ENCODE assay signal across 10 cellular contexts in the genomic region with DNA sequence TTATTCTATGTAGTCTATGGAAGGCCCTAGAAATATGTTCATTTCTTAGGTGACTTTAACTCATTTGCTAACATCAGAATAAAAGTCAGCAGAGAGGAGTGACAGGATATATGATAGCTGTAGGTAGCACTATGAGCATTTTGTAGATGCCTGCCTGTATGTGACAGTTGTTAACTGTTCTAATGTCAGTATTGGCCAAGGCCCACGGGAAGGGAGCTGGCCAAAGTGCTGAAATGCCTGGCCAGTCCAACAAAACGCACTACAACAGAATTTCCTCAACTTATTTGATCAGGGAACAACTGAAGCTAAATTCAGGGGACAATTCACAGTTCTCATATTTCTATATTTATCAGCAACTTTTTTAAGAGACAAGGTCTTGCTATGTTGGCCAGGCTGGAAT. TPM values are rescaled to one million over a fixed set of nuclear protein-coding genes. Genes with fewer than 3 reads are reported as not detected.
DNase-seq lines count a peak whose midpoint lies in the region; ATAC-seq and TF ChIP-seq lines count a peak whose summit lies in the region.
"Had no signal": no experiment of that assay in that cellular context is flagged by ENCODE, and none has a peak within 500 bp of the region (broad histone marks: within the 10 kb centered on the region; RNA-seq: fewer than 3 reads in every experiment).

No MANE protein-coding gene starts in this region.

- H3K27ac Mint-ChIP-seq in activated CD4-positive, alpha-beta T cell treated with anti-CD3 and anti-CD28 coated beads, Interleukin-2, amount 10 ng/mL, durations not matched to agents 24 days and 14 days, result no peak overlapping the region

- H3K9me3 Mint-ChIP-seq in activated CD4-positive, alpha-beta T cell treated with anti-CD3 and anti-CD28 coated beads, Interleukin-2, amount 10 ng/mL, durations not matched to agents 24 days and 14 days, result no peaks in the 10 kb centered on the region

- no peak overlapping the region for H3K4me3 ChIP-seq in RWPE2 (ENCODE audit: severe bottlenecking)

- H3K4me1 Mint-ChIP-seq in activated CD4-positive, alpha-beta T cell treated with anti-CD3 and anti-CD28 coated beads, Interleukin-2, amount 10 ng/mL, durations not matched to agents 24 days and 14 days, result peaks cover 7% of the 10 kb centered on the region

- peaks cover 20% of the 10 kb centered on the region for H3K27me3 Mint-ChIP-seq in activated CD4-positive, alpha-beta T cell treated with anti-CD3 and anti-CD28 coated beads, Interleukin-2, amount 10 ng/mL, durations not matched to agents 24 days and 14 days

- H3K27ac ChIP-seq in RWPE2 (ENCODE audit: poor library complexity, severe bottlenecking), result no peak overlapping the region

- H3K4me3 Mint-ChIP-seq in activated CD4-positive, alpha-beta T cell treated with anti-CD3 and anti-CD28 coated beads, Interleukin-2, amount 10 ng/mL, durations not matched to agents 24 days and 14 days, result no peak overlapping the region

- H3K36me3 ChIP-seq in RWPE2 (ENCODE audit: low read depth), result no peaks in the 10 kb centered on the region

- peak; percentile 41; the same call in 1 of the 3 replicates for ATAC-seq in RWPE2 (ENCODE audit: low read depth)
- no peak for ATAC-seq in GM18511 (IDR thresholded peaks at IDR 0.05; ENCODE audit: unreplicated experiment)

- H3K9me3 ChIP-seq in RWPE2 (ENCODE audit: severe bottlenecking), result no peaks in the 10 kb centered on the region

- DNase-seq in activated CD4-positive, alpha-beta T cell treated with anti-CD3 and anti-CD28 coated beads, Interleukin-2, amount 10 ng/mL, durations not matched to agents 24 days and 14 days, result peak; percentile 75
- DNase-seq in activated CD4-positive, alpha-beta T cell treated with anti-CD3 and anti-CD28 coated beads, Interleukin-2, amount 50 U/mL, for 4 hours, result no peak
- DNase-seq in RWPE2 (ENCODE audit: low spot score) (no peak), ecto neural progenitor cell (ENCODE audit: low spot score) (peak; percentile 71), retina (peak; percentile 38), NCI-H526 treated with DMSO at 0.1 percent for 48 hours (lab: John Stamatoyannopoulos, UW) (no peak), H4 (ENCODE audit: low spot score) (no peak)
- DNase-seq: NCI-H748 treated with DMSO at 0.1 percent for 48 hours, occipital lobe had no signal

- intact Hi-C loops in activated CD4-positive, alpha-beta T cell treated with anti-CD3 and anti-CD28 coated beads, Interleukin-2, amount 10 ng/mL, durations not matched to agents 24 days and 14 days (cut with micrococcal nuclease), result no loop called here

- TF ChIP-seq CTCF in RWPE2 (IDR thresholded peaks at IDR 0.05; ENCODE audit: poor library complexity, severe bottlenecking), result no peak

- H3K36me3 Mint-ChIP-seq in activated CD4-positive, alpha-beta T cell treated with anti-CD3 and anti-CD28 coated beads, Interleukin-2, amount 10 ng/mL, durations not matched to agents 24 days and 14 days (ENCODE audit: low read depth), result no peaks in the 10 kb centered on the region

- H3K27me3 ChIP-seq in RWPE2 (ENCODE audit: insufficient read depth, poor library complexity, severe bottlenecking), result peaks cover 10% of the 10 kb centered on the region

- no peaks in the 10 kb centered on the region for H3K4me1 ChIP-seq in RWPE2 (ENCODE audit: insufficient read depth, poor library complexity, severe bottlenecking)

RNA-seq across cellular contexts. Expression of gene SV2C, which starts 20.8 kb away (rescaled TPM):
- not detected in 2 replicates for total RNA-seq in activated CD4-positive, alpha-beta T cell treated with anti-CD3 and anti-CD28 coated beads, Interleukin-2, amount 10 ng/mL, durations not matched to agents 24 days and 14 days
- total RNA-seq in H4 (2014; rRNA removed; shearing (Covaris generic)), result 0.04 TPM in 1 of 2 replicates, not detected in the other

Comparison
In these comparisons a context has a peak if more than half of its experiments do, and no peak if none do; other contexts are left out.
1. DNase-seq: peak in activated CD4-positive, alpha-beta T cell treated with anti-CD3 and anti-CD28 coated beads, Interleukin-2, amount 10 ng/mL, durations not matched to agents 24 days and 14 days (single experiment), ecto neural progenitor cell (single experiment) and retina (single experiment); none in activated CD4-positive, alpha-beta T cell treated with anti-CD3 and anti-CD28 coated beads, Interleukin-2, amount 50 U/mL, for 4 hours (0 of 2), RWPE2 (single experiment), NCI-H526 treated with DMSO at 0.1 percent for 48 hours (single experiment) and H4 (single experiment).